1 cellular context compared by ENCODE assay signal in the genomic region with DNA sequence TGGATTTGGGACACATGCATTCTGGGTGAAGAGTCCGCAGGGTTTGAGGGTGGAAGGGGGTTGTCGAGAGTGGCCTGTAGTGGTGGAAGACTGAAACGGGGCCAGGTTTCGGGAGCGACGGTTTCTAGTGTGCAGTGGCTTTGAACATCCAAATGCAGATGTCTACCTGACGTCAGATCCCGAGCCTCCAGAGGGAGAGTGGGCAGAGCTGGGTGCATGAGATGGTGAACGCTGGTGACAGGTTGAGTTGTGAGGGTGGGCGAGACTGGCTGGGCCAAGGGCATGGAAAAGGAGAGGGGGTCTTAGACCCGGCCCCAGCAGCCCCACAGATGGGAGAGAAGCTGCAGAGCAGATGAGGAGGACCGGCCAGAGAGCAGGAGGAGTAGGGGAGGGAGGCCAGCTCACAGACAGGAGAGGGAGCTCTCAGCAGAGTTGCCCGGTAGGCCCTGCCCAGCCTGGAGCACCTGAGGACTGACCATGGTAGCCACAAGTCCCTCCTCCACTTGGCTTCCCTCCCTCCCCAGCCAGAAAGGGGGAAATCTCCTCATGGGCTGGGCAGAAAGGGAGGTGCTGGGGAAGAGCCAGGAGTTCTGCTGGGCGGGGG.
TF ChIP-seq lines count a peak whose summit lies in the region.

No MANE protein-coding gene starts in this region.

TF ChIP-seq in HEK293, 187 proteins besides CTCF, POLR2A, EP300 and RAD21 (continued from another document):
- TF ChIP-seq, protein P1, sequence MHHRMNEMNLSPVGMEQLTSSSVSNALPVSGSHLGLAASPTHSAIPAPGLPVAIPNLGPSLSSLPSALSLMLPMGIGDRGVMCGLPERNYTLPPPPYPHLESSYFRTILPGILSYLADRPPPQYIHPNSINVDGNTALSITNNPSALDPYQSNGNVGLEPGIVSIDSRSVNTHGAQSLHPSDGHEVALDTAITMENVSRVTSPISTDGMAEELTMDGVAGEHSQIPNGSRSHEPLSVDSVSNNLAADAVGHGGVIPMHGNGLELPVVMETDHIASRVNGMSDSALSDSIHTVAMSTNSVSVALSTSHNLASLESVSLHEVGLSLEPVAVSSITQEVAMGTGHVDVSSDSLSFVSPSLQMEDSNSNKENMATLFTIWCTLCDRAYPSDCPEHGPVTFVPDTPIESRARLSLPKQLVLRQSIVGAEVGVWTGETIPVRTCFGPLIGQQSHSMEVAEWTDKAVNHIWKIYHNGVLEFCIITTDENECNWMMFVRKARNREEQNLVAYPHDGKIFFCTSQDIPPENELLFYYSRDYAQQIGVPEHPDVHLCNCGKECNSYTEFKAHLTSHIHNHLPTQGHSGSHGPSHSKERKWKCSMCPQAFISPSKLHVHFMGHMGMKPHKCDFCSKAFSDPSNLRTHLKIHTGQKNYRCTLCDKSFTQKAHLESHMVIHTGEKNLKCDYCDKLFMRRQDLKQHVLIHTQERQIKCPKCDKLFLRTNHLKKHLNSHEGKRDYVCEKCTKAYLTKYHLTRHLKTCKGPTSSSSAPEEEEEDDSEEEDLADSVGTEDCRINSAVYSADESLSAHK (tag by site-specific recombination; IDR thresholded peaks at IDR 0.05), result peak; percentile 79
- TF ChIP-seq ZFP69B (tag by site-specific recombination; IDR thresholded peaks at IDR 0.05) (no peak), ZNF341 (tag by site-specific recombination; IDR thresholded peaks at IDR 0.05; ENCODE audit: low read depth) (peak; percentile 88), SP7 (tag by site-specific recombination; IDR thresholded peaks at IDR 0.05) (no peak), ZNF423 (tag by site-specific recombination; IDR thresholded peaks at IDR 0.05) (no peak), EGR2 (tag by site-specific recombination; IDR thresholded peaks at IDR 0.05; ENCODE audit: low read depth) (no peak), ZNF654 (tag by site-specific recombination; IDR thresholded peaks at IDR 0.05; ENCODE audit: low read depth) (no peak), ZNF548 (tag by site-specific recombination; IDR thresholded peaks at IDR 0.05) (no peak), ZNF335 (tag by site-specific recombination; conservative IDR thresholded peaks at IDR 0.05) (no peak), YY1 (tag by site-specific recombination; IDR thresholded peaks at IDR 0.05) (no peak), ZNF394 (tag by site-specific recombination; IDR thresholded peaks at IDR 0.05; ENCODE audit: borderline replicate concordance) (no peak)
- TF ChIP-seq, protein P2, sequence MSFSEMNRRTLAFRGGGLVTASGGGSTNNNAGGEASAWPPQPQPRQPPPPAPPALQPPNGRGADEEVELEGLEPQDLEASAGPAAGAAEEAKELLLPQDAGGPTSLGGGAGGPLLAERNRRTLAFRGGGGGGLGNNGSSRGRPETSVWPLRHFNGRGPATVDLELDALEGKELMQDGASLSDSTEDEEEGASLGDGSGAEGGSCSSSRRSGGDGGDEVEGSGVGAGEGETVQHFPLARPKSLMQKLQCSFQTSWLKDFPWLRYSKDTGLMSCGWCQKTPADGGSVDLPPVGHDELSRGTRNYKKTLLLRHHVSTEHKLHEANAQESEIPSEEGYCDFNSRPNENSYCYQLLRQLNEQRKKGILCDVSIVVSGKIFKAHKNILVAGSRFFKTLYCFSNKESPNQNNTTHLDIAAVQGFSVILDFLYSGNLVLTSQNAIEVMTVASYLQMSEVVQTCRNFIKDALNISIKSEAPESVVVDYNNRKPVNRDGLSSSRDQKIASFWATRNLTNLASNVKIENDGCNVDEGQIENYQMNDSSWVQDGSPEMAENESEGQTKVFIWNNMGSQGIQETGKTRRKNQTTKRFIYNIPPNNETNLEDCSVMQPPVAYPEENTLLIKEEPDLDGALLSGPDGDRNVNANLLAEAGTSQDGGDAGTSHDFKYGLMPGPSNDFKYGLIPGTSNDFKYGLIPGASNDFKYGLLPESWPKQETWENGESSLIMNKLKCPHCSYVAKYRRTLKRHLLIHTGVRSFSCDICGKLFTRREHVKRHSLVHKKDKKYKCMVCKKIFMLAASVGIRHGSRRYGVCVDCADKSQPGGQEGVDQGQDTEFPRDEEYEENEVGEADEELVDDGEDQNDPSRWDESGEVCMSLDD (tag by site-specific recombination; IDR thresholded peaks at IDR 0.05), result no peak
TF ChIP-seq in HEK293: peak in this region for 2.
